ENCODE assay signal across 1 cellular context in genomic region chr2:119517433-119517832, GRCh38.
TF ChIP-seq lines count a peak whose summit lies in the region.

No MANE protein-coding gene starts in this region.

TF ChIP-seq in HepG2, 621 proteins besides CTCF, POLR2A, EP300 and RAD21 (continued from another document):
- TF ChIP-seq THAP7 (CRISPR knock-in tag; IDR thresholded peaks at IDR 0.05) (no peak), YEATS4 (CRISPR knock-in tag; IDR thresholded peaks at IDR 0.05; ENCODE audit: borderline replicate concordance) (no peak), YY1 (IDR thresholded peaks at IDR 0.05; ENCODE audit: insufficient read depth, insufficient replicate concordance, low read depth, low read length) (peak; percentile 50), EED (CRISPR knock-in tag; IDR thresholded peaks at IDR 0.05) (no peak), ZBTB21 (CRISPR knock-in tag; IDR thresholded peaks at IDR 0.05) (no peak), ZSCAN12 (CRISPR knock-in tag; IDR thresholded peaks at IDR 0.05) (no peak), FOXA3 (CRISPR knock-in tag; IDR thresholded peaks at IDR 0.05) (peak; percentile 18; the same call in 1 of the 2 replicates), PHF5A (CRISPR knock-in tag; IDR thresholded peaks at IDR 0.05; ENCODE audit: low read depth, unreplicated experiment) (no peak), MED8 (CRISPR knock-in tag; IDR thresholded peaks at IDR 0.05; ENCODE audit: insufficient replicate concordance) (no peak), ZBTB4 (CRISPR knock-in tag; IDR thresholded peaks at IDR 0.05; ENCODE audit: borderline replicate concordance) (no peak), FOXC1 (CRISPR knock-in tag; IDR thresholded peaks at IDR 0.05; ENCODE audit: borderline replicate concordance) (peak; percentile 35; the same call in 1 of the 2 replicates), HDAC6 (IDR thresholded peaks at IDR 0.05; ENCODE audit: low read depth, low read length) (no peak), MIXL1 (CRISPR knock-in tag; IDR thresholded peaks at IDR 0.05) (0 out of 2 replicates have a peak, but pooled peaks have one; percentile 22), ZNF766 (CRISPR knock-in tag; IDR thresholded peaks at IDR 0.05; ENCODE audit: borderline replicate concordance) (no peak), JUN (CRISPR knock-in tag; IDR thresholded peaks at IDR 0.05) (no peak), ZNF143 (CRISPR knock-in tag; IDR thresholded peaks at IDR 0.05) (no peak), NFIB (CRISPR knock-in tag; IDR thresholded peaks at IDR 0.05; ENCODE audit: borderline replicate concordance) (no peak), RFX5 (IDR thresholded peaks at IDR 0.05; ENCODE audit: low read depth, low read length) (no peak), RFXAP (CRISPR knock-in tag; IDR thresholded peaks at IDR 0.05; ENCODE audit: borderline replicate concordance) (no peak), ZNF432 (CRISPR knock-in tag; IDR thresholded peaks at IDR 0.05; ENCODE audit: borderline replicate concordance) (no peak), ZFP91 (CRISPR knock-in tag; IDR thresholded peaks at IDR 0.05; ENCODE audit: borderline replicate concordance) (no peak), ZNF879 (CRISPR knock-in tag; IDR thresholded peaks at IDR 0.05) (no peak), ZNF572 (CRISPR knock-in tag; IDR thresholded peaks at IDR 0.05) (no peak), ZNF768 (CRISPR knock-in tag; IDR thresholded peaks at IDR 0.05) (no peak), CCDC6 (CRISPR knock-in tag; IDR thresholded peaks at IDR 0.05) (no peak), ZBTB38 (CRISPR knock-in tag; IDR thresholded peaks at IDR 0.05) (no peak), ZNF501 (CRISPR knock-in tag; IDR thresholded peaks at IDR 0.05) (0 out of 2 replicates have a peak, but pooled peaks have one; percentile 21), TIGD3 (CRISPR knock-in tag; IDR thresholded peaks at IDR 0.05; ENCODE audit: borderline replicate concordance) (no peak), AKAP8 (CRISPR knock-in tag; IDR thresholded peaks at IDR 0.05) (no peak), ZNF777 (CRISPR knock-in tag; IDR thresholded peaks at IDR 0.05) (no peak), U2AF2 (IDR thresholded peaks at IDR 0.05; ENCODE audit: low read depth, low read length) (no peak), THAP9 (CRISPR knock-in tag; IDR thresholded peaks at IDR 0.05; ENCODE audit: borderline replicate concordance) (no peak), ZBTB3 (CRISPR knock-in tag; IDR thresholded peaks at IDR 0.05; ENCODE audit: borderline replicate concordance, low read depth) (no peak), SMARCC2 (IDR thresholded peaks at IDR 0.05) (no peak), HDAC1 (CRISPR knock-in tag; IDR thresholded peaks at IDR 0.05) (no peak), ZNF34 (CRISPR knock-in tag; IDR thresholded peaks at IDR 0.05; ENCODE audit: borderline replicate concordance) (no peak), ZNF382 (CRISPR knock-in tag; IDR thresholded peaks at IDR 0.05; ENCODE audit: borderline replicate concordance) (no peak)
